1 cellular context compared by ENCODE assay signal in the genomic region with DNA sequence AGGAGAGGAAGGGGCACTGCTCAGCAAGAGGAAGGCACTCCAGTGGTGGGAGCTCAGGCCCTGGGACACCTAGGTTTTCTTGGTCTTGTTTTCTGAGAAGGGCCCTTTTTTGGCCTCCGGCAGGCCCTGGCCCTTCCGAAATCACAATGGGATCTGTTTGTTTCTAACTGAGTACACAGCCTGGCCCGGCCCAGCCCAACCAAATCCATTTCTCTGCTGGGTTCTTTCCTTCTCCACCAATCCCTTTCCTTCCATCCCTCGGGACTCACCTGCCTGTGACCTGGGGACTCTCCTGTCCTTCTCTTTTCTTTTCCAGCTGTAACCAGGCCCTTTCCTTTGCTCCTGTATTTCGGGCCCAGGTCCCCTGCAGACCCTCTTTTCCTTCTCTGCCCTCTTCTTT.
TF ChIP-seq lines count a peak whose summit lies in the region.

No MANE protein-coding gene starts in this region.

TF ChIP-seq in H1, 55 proteins besides CTCF, POLR2A, EP300 and RAD21:
- no peak for TF ChIP-seq NANOG (IDR thresholded peaks at IDR 0.05; ENCODE audit: insufficient read depth, low read depth, low read length, poor library complexity, severe bottlenecking)
- TF ChIP-seq KDM5A (IDR thresholded peaks at IDR 0.05; ENCODE audit: low read length), result no peak
- no peak for TF ChIP-seq GABPA (IDR thresholded peaks at IDR 0.05; ENCODE audit: borderline replicate concordance, insufficient read depth, low read length)
- TF ChIP-seq CREB1 (IDR thresholded peaks at IDR 0.05), result no peak
- TF ChIP-seq SP2 (IDR thresholded peaks at IDR 0.05; ENCODE audit: low read length), result no peak
- no peak for TF ChIP-seq ZNF274 (IDR thresholded peaks at IDR 0.05; ENCODE audit: borderline replicate concordance, extremely low read depth, low read length)
- no peak for TF ChIP-seq CBX5 (IDR thresholded peaks at IDR 0.05; ENCODE audit: low read depth, low read length)
- TF ChIP-seq KDM4A (IDR thresholded peaks at IDR 0.05; ENCODE audit: low read depth, low read length, severe bottlenecking), result no peak
- no peak for TF ChIP-seq RXRA (IDR thresholded peaks at IDR 0.05; ENCODE audit: insufficient read depth, low read depth, low read length)
- TF ChIP-seq YY1 (IDR thresholded peaks at IDR 0.05; ENCODE audit: low read depth, low read length), result no peak
- no peak for TF ChIP-seq ASH2L (IDR thresholded peaks at IDR 0.05; ENCODE audit: low read length)
- no peak for TF ChIP-seq JUND (IDR thresholded peaks at IDR 0.05; ENCODE audit: low read length)
- TF ChIP-seq TBP (IDR thresholded peaks at IDR 0.05; ENCODE audit: low read depth, low read length), result no peak
- no peak for TF ChIP-seq SUZ12 (IDR thresholded peaks at IDR 0.05; ENCODE audit: low read length)
- no peak for TF ChIP-seq BCL11A (IDR thresholded peaks at IDR 0.05; ENCODE audit: low read depth in 2 of 2, low read length in 2 of 2)
- no peak for TF ChIP-seq CHD2 (IDR thresholded peaks at IDR 0.05; ENCODE audit: low read length)
- TF ChIP-seq FOSL1 (IDR thresholded peaks at IDR 0.05; ENCODE audit: insufficient read depth, low read depth, low read length), result no peak
TF ChIP-seq in H1: peak in this region for 0.
